24 cellular contexts compared by ENCODE assay signal in the genomic region with DNA sequence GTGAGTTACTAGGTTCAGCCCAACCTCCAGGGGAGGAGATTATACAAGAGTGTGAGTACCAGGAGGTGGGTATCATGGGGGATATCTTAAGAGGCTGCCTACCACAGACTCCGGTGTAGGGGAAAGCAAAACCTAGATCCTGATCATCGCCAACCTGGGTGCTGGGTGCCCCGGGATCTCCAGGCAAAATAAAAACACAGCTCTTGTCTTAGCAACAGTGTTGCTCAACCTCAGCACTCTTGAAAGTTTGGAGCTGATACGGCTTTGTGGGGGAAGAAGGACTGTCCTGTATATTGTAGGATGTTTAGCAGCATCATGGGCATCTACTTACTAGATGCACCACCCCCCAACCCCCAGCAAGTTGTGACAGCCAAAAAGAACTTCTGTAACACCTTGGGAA.
"Had no signal": no experiment of that assay in that cellular context is flagged by ENCODE, and none has a peak within 500 bp of the region (broad histone marks: within the 10 kb centered on the region; RNA-seq: fewer than 3 reads in every experiment).

No MANE protein-coding gene starts in this region.

- H3K27me3 ChIP-seq: colonic mucosa, heart right ventricle, neural progenitor cell, tibial nerve, uterus had no signal

- H3K36me3 ChIP-seq: colonic mucosa, esophagus squamous epithelium, heart right ventricle, neural progenitor cell, thoracic aorta, tibial nerve, upper lobe of left lung, uterus had no signal

- H3K27ac ChIP-seq: colonic mucosa, esophagus squamous epithelium, heart right ventricle, neural progenitor cell, parathyroid adenoma, thoracic aorta, tibial nerve, upper lobe of left lung, uterus had no signal

- H3K4me3 ChIP-seq: colonic mucosa, esophagus squamous epithelium, heart right ventricle, mucosa of descending colon, neural progenitor cell, thoracic aorta, tibial nerve, upper lobe of left lung, uterus had no signal

- DNase-seq: colonic mucosa; effector CD8-positive, alpha-beta T cell; endodermal cell; esophagus squamous epithelium; foreskin melanocyte; glutamatergic neuron; heart right ventricle; hippocampal formation; left cardiac atrium; mesenchymal stem cell; mucosa of descending colon; naive B cell; stimulated activated CD4-positive, alpha-beta T cell treated with anti-CD3 and anti-CD28 coated beads, Interleukin-2, amount 100 ng/mL, for 24 hours; stimulated activated CD4-positive, alpha-beta T cell treated with anti-CD3 and anti-CD28 coated beads, Interleukin-4, amount 100 ng/mL, for 24 hours; stimulated activated naive CD8-positive, alpha-beta T cell treated with anti-CD3 and anti-CD28 coated beads, Interleukin-15, Interleukin-2, amounts not matched to agents 100 U/mL and 50 U/mL, for 24 hours; upper lobe of left lung; uterus had no signal

- H3K4me1 ChIP-seq: colonic mucosa, neural progenitor cell, parathyroid adenoma, tibial nerve, uterus had no signal

- ATAC-seq: left cardiac atrium; mucosa of descending colon; natural killer cell treated with Interleukin-12 subunit alpha and Interleukin-12 subunit beta and Interleukin-15 and Interleukin-18, amount 100 ng/mL, for 72 hours; sciatic nerve; stimulated activated memory B cell treated with anti-CD40 and anti-IgM and Interleukin-4, amounts not matched to agents 10 μg/mL and 1 μg/mL and 100 μg/mL, for 72 hours; stimulated activated naive CD8-positive, alpha-beta T cell treated with anti-CD3 and anti-CD28 coated beads, Interleukin-15, Interleukin-2, amounts not matched to agents 100 U/mL and 50 U/mL, for 24 hours had no signal

- H3K9me3 ChIP-seq: colonic mucosa, esophagus squamous epithelium, heart right ventricle, mucosa of descending colon, thoracic aorta, tibial nerve, upper lobe of left lung, uterus had no signal
